In the genomic region with DNA sequence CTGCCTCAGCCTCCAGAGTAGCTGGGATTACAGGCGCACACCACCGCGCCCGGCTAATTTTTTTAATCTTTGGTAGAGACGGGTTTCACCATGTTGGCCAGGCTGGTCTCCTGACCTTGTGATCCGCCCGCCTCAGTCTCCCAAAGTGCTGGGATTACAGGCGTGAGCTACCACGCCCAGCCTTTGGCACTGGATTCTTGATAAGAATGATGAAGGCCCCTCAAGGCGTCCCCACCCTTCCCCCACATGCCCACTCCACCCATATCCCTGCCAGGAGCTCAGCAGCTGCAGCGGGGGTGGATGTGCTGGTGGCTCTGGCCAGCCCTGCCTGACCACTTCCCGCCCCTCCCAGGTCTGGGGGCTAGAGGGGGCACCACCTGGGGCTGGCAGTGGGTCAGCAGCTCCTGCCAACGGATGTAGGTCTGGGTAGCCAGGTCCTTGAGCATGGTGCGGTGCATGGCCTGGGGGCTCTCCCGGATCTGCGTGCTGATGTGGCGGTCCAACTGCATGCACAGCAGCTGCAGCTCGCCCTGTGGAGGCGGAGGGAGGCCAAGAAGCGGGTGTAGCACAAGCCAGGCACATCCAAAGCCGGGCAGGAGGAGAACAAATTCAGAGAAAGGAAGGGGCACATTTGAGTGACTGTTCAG, we compare ENCODE assay signal across 16 cellular contexts.
"Had no signal": no experiment of that assay in that cellular context is flagged by ENCODE, and none has a peak within 500 bp of the region (broad histone marks: within the 10 kb centered on the region; RNA-seq: fewer than 3 reads in every experiment).

No MANE protein-coding gene starts in this region.

- H3K9me3 Mint-ChIP-seq: activated CD4-positive, alpha-beta T cell treated with anti-CD3 and anti-CD28 coated beads, Interleukin-2, amount 10 ng/mL, durations not matched to agents 24 days and 14 days; activated T-helper 1 cell treated with anti-CD3 and anti-CD28 coated beads, Interleukin-12 subunit alpha, Interleukin-12 subunit beta, Interleukin-2, Interleukin-4 antibody, amounts not matched to agents 30 ng/mL and 10 ng/mL and 1 ng/mL, durations not matched to agents 14 hours and 24 hours and 36 hours; memory B cell; natural killer cell treated with Interleukin-12 subunit alpha and Interleukin-12 subunit beta and Interleukin-15 and Interleukin-18, amount 100 ng/mL, for 72 hours had no signal

- H3K27me3 Mint-ChIP-seq: natural killer cell treated with Interleukin-12 subunit alpha and Interleukin-12 subunit beta and Interleukin-15 and Interleukin-18, amount 100 ng/mL, for 72 hours had no signal

- DNase-seq: activated CD4-positive, alpha-beta T cell treated with anti-CD3 and anti-CD28 coated beads, Interleukin-2, amount 10 ng/mL, durations not matched to agents 24 days and 14 days; activated CD4-positive, CD25-positive, alpha-beta regulatory T cell; anterior cingulate cortex; cortex of kidney; effector CD8-positive, alpha-beta T cell; foreskin fibroblast; hippocampal formation; left ventricle myocardium inferior had no signal

- H3K27ac ChIP-seq: left ventricle myocardium inferior, right atrium auricular region had no signal

- FAIRE-seq: endothelial cell of umbilical vein, urothelium cell line had no signal

- H3K27ac Mint-ChIP-seq: activated CD4-positive, alpha-beta T cell treated with anti-CD3 and anti-CD28 coated beads, Interleukin-2, amount 10 ng/mL, durations not matched to agents 24 days and 14 days; activated T-helper 1 cell treated with anti-CD3 and anti-CD28 coated beads, Interleukin-12 subunit alpha, Interleukin-12 subunit beta, Interleukin-2, Interleukin-4 antibody, amounts not matched to agents 30 ng/mL and 10 ng/mL and 1 ng/mL, durations not matched to agents 14 hours and 24 hours and 36 hours; memory B cell; natural killer cell treated with Interleukin-12 subunit alpha and Interleukin-12 subunit beta and Interleukin-15 and Interleukin-18, amount 100 ng/mL, for 72 hours; progenitor cell of endocrine pancreas had no signal

- H3K27me3 ChIP-seq: right atrium auricular region had no signal

- H3K4me2 ChIP-seq: smooth muscle cell had no signal

- H3K4me3 ChIP-seq: left ventricle myocardium inferior, right atrium auricular region, smooth muscle cell had no signal

- H3K4me3 Mint-ChIP-seq: activated CD4-positive, alpha-beta T cell treated with anti-CD3 and anti-CD28 coated beads, Interleukin-2, amount 10 ng/mL, durations not matched to agents 24 days and 14 days; activated T-helper 1 cell treated with anti-CD3 and anti-CD28 coated beads, Interleukin-12 subunit alpha, Interleukin-12 subunit beta, Interleukin-2, Interleukin-4 antibody, amounts not matched to agents 30 ng/mL and 10 ng/mL and 1 ng/mL, durations not matched to agents 14 hours and 24 hours and 36 hours; memory B cell; natural killer cell treated with Interleukin-12 subunit alpha and Interleukin-12 subunit beta and Interleukin-15 and Interleukin-18, amount 100 ng/mL, for 72 hours had no signal

- H3K36me3 Mint-ChIP-seq: memory B cell; natural killer cell treated with Interleukin-12 subunit alpha and Interleukin-12 subunit beta and Interleukin-15 and Interleukin-18, amount 100 ng/mL, for 72 hours had no signal

- H3K36me3 ChIP-seq: left ventricle myocardium inferior, right atrium auricular region had no signal

- H3K9me3 ChIP-seq: left ventricle myocardium inferior, right atrium auricular region had no signal
